8 cellular contexts compared by ENCODE assay signal in the genomic region with DNA sequence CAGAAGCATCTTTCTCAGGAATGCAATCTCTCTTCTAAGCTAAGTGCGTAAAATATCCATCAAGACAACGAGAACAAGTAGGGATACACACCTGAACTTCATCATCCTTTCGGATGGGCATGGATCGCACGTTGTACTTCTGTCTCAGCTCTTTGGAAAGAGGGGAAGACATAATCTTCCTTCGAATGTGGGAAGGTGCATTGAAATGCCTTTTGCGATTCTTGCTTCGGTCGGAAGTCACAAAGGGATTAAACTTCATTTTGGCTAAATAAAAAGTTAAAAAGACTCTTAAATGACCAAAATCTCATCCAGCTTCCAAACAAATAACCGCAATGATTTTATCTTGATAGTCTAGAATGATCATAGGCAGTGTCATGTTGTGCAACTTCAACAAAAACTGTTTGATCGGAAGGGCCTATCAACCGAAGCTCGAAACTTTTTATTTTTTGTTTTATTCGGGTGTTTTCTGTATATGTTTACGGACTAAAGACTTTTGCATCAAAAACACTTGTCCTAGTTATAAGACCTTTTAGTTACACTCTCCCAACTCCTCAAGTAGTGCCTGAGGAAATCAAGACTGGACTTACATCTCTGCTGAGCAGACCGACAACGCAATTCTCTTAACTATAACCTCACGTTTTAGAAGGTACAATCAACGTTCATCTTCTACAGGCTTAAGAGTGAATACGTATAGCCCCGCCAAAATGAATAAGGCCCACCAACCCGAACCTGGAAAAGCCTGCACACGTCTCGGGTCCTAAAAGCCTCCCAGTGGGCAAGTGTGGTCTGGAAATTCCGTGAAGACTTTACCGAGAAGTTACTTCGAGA. TPM values are rescaled to one million over a fixed set of nuclear protein-coding genes. Genes with fewer than 3 reads are reported as not detected.
DNase-seq lines count a peak whose midpoint lies in the region; ATAC-seq, FAIRE-seq and TF ChIP-seq lines count a peak whose summit lies in the region.

No MANE protein-coding gene starts in this region.

- H2AFZ ChIP-seq in K562 (ENCODE audit: low read depth, low read length), result no peak overlapping the region

- no peak for TF ChIP-seq RAD21 in K562 (CRISPR knock-in tag; conservative IDR thresholded peaks at IDR 0.05 in 1 of 2, IDR thresholded peaks at IDR 0.05 in 1 of 2)

- peak overlapping the region; percentile 85 for H3K4me2 ChIP-seq in K562 (ENCODE audit: insufficient read depth, low read length)

- peaks cover 53% of the 10 kb centered on the region for H3K36me3 ChIP-seq in K562 (ENCODE audit: control insufficient read depth, insufficient read depth, low read length)

- H3K9me3 Mint-ChIP-seq in memory B cell, result no peaks in the 10 kb centered on the region

- H3K36me3 Mint-ChIP-seq in memory B cell, result peaks cover 24% of the 10 kb centered on the region

- intact Hi-C loops in K562 (cut with micrococcal nuclease), result loop anchor here (5.0 to 10.0 kb wide), 2 partner anchors 45 to 157 kb away; a partner anchor contains a TSS

- no peaks in the 10 kb centered on the region for H3K9me1 ChIP-seq in K562 (ENCODE audit: control insufficient read depth, insufficient read depth, low read length)

- peak overlapping the region; percentile 52 for H3K27ac ChIP-seq in AG04450 (ENCODE audit: low read depth, low read length)
- peak overlapping the region; percentile 71 for H3K27ac ChIP-seq in K562 (ENCODE audit: extremely low read depth, low read depth, low read length)

- H3K9me3 ChIP-seq in AG04450 (ENCODE audit: control insufficient read depth, insufficient read depth, low read length) (no peaks in the 10 kb centered on the region), K562 (replicated peaks; ENCODE audit: control insufficient read depth, insufficient read depth, low read depth, low read length) (no peaks in the 10 kb centered on the region)

- BruUV-seq in K562 (replicated peaks; lab: Mats Ljungman, UMichigan), result TSS peak; percentile 57

- H3K27ac Mint-ChIP-seq in memory B cell, result peak overlapping the region; percentile 97

- H3K4me3 ChIP-seq in AG04450 (ENCODE audit: low read depth, low read length), result peak overlapping the region; percentile 82
- peak overlapping the region; percentile 53 for H3K4me3 ChIP-seq in K562

- H3K27me3 ChIP-seq in AG04450 (ENCODE audit: control insufficient read depth, insufficient read depth, low read length), result no peaks in the 10 kb centered on the region
- no peaks in the 10 kb centered on the region for H3K27me3 ChIP-seq in K562 (ENCODE audit: control insufficient read depth in 2 of 2, insufficient read depth in 2 of 2, low read length in 2 of 2)

- 0 out of 2 replicates have a peak, but pooled peaks have one; percentile 24 for TF ChIP-seq POLR2A in K562 (conservative IDR thresholded peaks at IDR 0.05)

- ATAC-seq in K562 (no peak), memory B cell (ENCODE audit: low read depth) (no peak), GM21367 (IDR thresholded peaks at IDR 0.05; ENCODE audit: unreplicated experiment) (no peak), GM21381 (IDR thresholded peaks at IDR 0.05; ENCODE audit: unreplicated experiment) (no peak)

- TF ChIP-seq CTCF in AG04450 (IDR thresholded peaks at IDR 0.05; ENCODE audit: low read depth, low read length) (no peak; the same call in 1 of the 2 replicates), K562 (IDR thresholded peaks at IDR 0.05 in 2 of 3, conservative IDR thresholded peaks at IDR 0.05 in 1 of 3; ENCODE audit: insufficient read depth in 2 of 3, low read depth in 1 of 3, low read length in 3 of 3) (no peak)

- CTCF ChIA-PET in AG04450 (lab: Charles Lee), result interaction anchor here (0.6 to 1.0 kb wide), 2 partner anchors 82 to 134 kb away, joined by 3 to 4 read pairs; a partner anchor contains a TSS
- CTCF ChIA-PET in K562 (lab: Yijun Ruan, JAX; ENCODE audit: low intra/inter-chr PET ratio), result interaction anchor here (0.9 to 1.2 kb wide), 2 partner anchors 363 to 364 kb away, joined by 3 to 4 read pairs; no protein-coding TSS in a partner anchor

- under 1% methylated on average over 26 of the region's 27 CpGs for WGBS in K562 (ENCODE audit: insufficient coverage, low coverage, missing lambda C conversion rate)

- in situ Hi-C loops in K562 (cut with MboI), result loop anchor here (25.0 kb wide), 1 partner anchor 1155 kb away; no protein-coding TSS in a partner anchor

- TF ChIP-seq EP300 in K562 (IDR thresholded peaks at IDR 0.05; ENCODE audit: low read length), result no peak

- POLR2A ChIA-PET in AG04450 (lab: Yijun Ruan, JAX), result interaction anchor here (0.7 kb wide), 1 partner anchor 19 kb away, joined by 7 read pairs; no protein-coding TSS in a partner anchor
- POLR2A ChIA-PET in K562 (lab: Yijun Ruan, JAX), result interaction anchor here (0.6 to 1.5 kb wide), 10 partner anchors 22 to 1379 kb away, joined by 3 to 7 read pairs (median 3); no protein-coding TSS in a partner anchor

- peaks cover 30% of the 10 kb centered on the region for H3K4me1 Mint-ChIP-seq in memory B cell

- peaks cover 33% of the 10 kb centered on the region in 2 experiments for H3K4me1 ChIP-seq in K562 (replicated peaks in 1 of 2; ENCODE audit: control insufficient read depth in 2 of 2, insufficient read depth in 2 of 2, low read length in 2 of 2)

- peaks cover 14% of the 10 kb centered on the region; the same call in 1 of the 2 replicates for H4K20me1 ChIP-seq in K562 (replicated peaks; ENCODE audit: control insufficient read depth, insufficient read depth, low read length)

- peaks cover 54% of the 10 kb centered on the region for H3K79me2 ChIP-seq in K562 (ENCODE audit: control insufficient read depth, insufficient read depth, low read length)

- H3K4me3 Mint-ChIP-seq in memory B cell, result peak overlapping the region; percentile 94

- H3K27me3 Mint-ChIP-seq in memory B cell, result no peaks in the 10 kb centered on the region

- no peak for FAIRE-seq in K562 (lab: Jason Lieb, UNC)

- DNase-seq in AG04450 (ENCODE audit: low read depth, low spot score), result no peak
- DNase-seq in HT1080 (ENCODE audit: low read depth), result peak; percentile 30
- DNase-seq in K562 (ENCODE audit: extremely low read depth in 1 of 4, low spot score in 3 of 4), result peak in 3 of 4 experiments; percentile 20 to 23 (median 23)
- no peak for DNase-seq in memory B cell (ENCODE audit: low spot score in 2 of 2)
- DNase-seq in stimulated activated CD8-positive, alpha-beta memory T cell treated with anti-CD3 and anti-CD28 coated beads, Interleukin-4, amount 100 ng/mL, for 48 hours, result no peak
- DNase-seq in RPMI8226, result no peak

- peak overlapping the region; percentile 82 to 94 for H3K9ac ChIP-seq in K562 (ENCODE audit: insufficient read depth in 1 of 2, low read depth in 2 of 2, low read length in 2 of 2)

RNA-seq across cellular contexts. Expression of a gene that starts 0.7 kb away (rescaled TPM):
- polyA plus RNA-seq in AG04450 (2011; rRNA removed) (3,841 and 4,830 TPM in 2 replicates), K562 (2011; rRNA removed) (3,982 and 4,074 TPM in 2 replicates), K562 (2014; fragmentation: Illumina TruSeq; extraction: Trizol) (3,435 and 3,978 TPM in 2 replicates), K562 (2014; fragmentation: Nextera tagmentation; extraction: Ambion mirVana) (1,000 to 10,000 TPM; 1,706 to 1,892 TPM), K562 (2014; rRNA removed) (3,525 and 3,633 TPM in 2 replicates)
- 736 and 892 TPM in 2 replicates for polyA minus RNA-seq in AG04450 (2011; rRNA and poly(A)+ RNA removed)
- total RNA-seq in HT1080 (2014; rRNA removed; shearing (Covaris generic)), result 2,438 and 3,072 TPM in 2 replicates
- polyA plus RNA-seq in HT1080 (2015; cell fraction: cytosol; rRNA removed), result 5,498 and 5,511 TPM in 2 replicates
- 1,699 and 1,898 TPM in 2 replicates for polyA plus RNA-seq in HT1080 (2015; cell fraction: nucleus; rRNA removed)
- 244 and 334 TPM in 2 replicates for total RNA-seq in K562 (2011; cell fraction: chromatin; rRNA removed; ENCODE audit: low replicate concordance)
- total RNA-seq in K562 (2011; cell fraction: nucleolus; rRNA removed), result 298 and 337 TPM in 2 replicates
- 567 and 1,126 TPM in 2 replicates for total RNA-seq in K562 (2011; cell fraction: nucleoplasm; rRNA removed)
- total RNA-seq in K562 (2014; rRNA removed) (1,785 and 2,781 TPM in 2 replicates), K562 (2014; rRNA removed; fragmentation: Illumina TruSeq; extraction: Trizol) (3,633 and 3,959 TPM in 2 replicates), K562 (2015; rRNA removed; fragmentation: Illumina TruSeq; extraction: Trizol) (2,809 and 2,904 TPM in 2 replicates), K562 (2021) (1,474 and 1,702 TPM in 2 replicates)
- polyA plus RNA-seq in K562 (2011; cell fraction: cytosol; rRNA removed), result 925 and 2,470 TPM in 2 replicates
- polyA plus RNA-seq in K562 (2011; cell fraction: nucleus; rRNA removed), result 415 and 1,025 TPM in 2 replicates
- 3,098 and 3,525 TPM in 2 replicates for polyA plus RNA-seq in K562 (2012)
- polyA minus RNA-seq in K562 (2011; rRNA and poly(A)+ RNA removed), result 2,832 and 3,117 TPM in 2 replicates
- 387 and 436 TPM in 2 replicates for polyA minus RNA-seq in K562 (2011; cell fraction: cytosol; rRNA and poly(A)+ RNA removed)
- polyA minus RNA-seq in K562 (2011; cell fraction: nucleus; rRNA and poly(A)+ RNA removed), result 92.8 and 251 TPM in 2 replicates

RNA-seq across cellular contexts. Expression of a gene that starts 15.4 kb away (rescaled TPM):
- not detected in 2 replicates for polyA plus RNA-seq in AG04450 (2011; rRNA removed)
- polyA minus RNA-seq in AG04450 (2011; rRNA and poly(A)+ RNA removed), result not detected in 2 replicates
- total RNA-seq in HT1080 (2014; rRNA removed; shearing (Covaris generic)), result not detected in 2 replicates
- polyA plus RNA-seq in HT1080 (2015; cell fraction: cytosol; rRNA removed), result not detected in 2 replicates
- polyA plus RNA-seq in HT1080 (2015; cell fraction: nucleus; rRNA removed), result not detected in 2 replicates
- total RNA-seq in K562 (2011; cell fraction: chromatin; rRNA removed; ENCODE audit: low replicate concordance), result not detected in 2 replicates
- not detected in 2 replicates for total RNA-seq in K562 (2011; cell fraction: nucleolus; rRNA removed)
- not detected in 2 replicates for total RNA-seq in K562 (2011; cell fraction: nucleoplasm; rRNA removed)
- 0.08 TPM in 1 of 2 replicates, not detected in the other for total RNA-seq in K562 (2014; rRNA removed)
- total RNA-seq in K562 (2014; rRNA removed; fragmentation: Illumina TruSeq; extraction: Trizol), result 0.06 TPM in 1 of 2 replicates, not detected in the other
- total RNA-seq in K562 (2015; rRNA removed; fragmentation: Illumina TruSeq; extraction: Trizol), result not detected in 2 replicates
- total RNA-seq in K562 (2021), result not detected in 2 replicates
- not detected in 2 replicates for polyA plus RNA-seq in K562 (2011; rRNA removed)
- not detected in 2 replicates for polyA plus RNA-seq in K562 (2011; cell fraction: cytosol; rRNA removed)
- not detected in 2 replicates for polyA plus RNA-seq in K562 (2011; cell fraction: nucleus; rRNA removed)
- 0.03 and 0.04 TPM in 2 replicates for polyA plus RNA-seq in K562 (2012)
- polyA plus RNA-seq in K562 (2014; fragmentation: Illumina TruSeq; extraction: Trizol), result not detected in 2 replicates
- not detected for polyA plus RNA-seq in K562 (2014; fragmentation: Nextera tagmentation; extraction: Ambion mirVana)
- polyA plus RNA-seq in K562 (2014; rRNA removed), result not detected in 2 replicates
- not detected in 2 replicates for polyA minus RNA-seq in K562 (2011; rRNA and poly(A)+ RNA removed)
- not detected in 2 replicates for polyA minus RNA-seq in K562 (2011; cell fraction: cytosol; rRNA and poly(A)+ RNA removed)
- not detected in 2 replicates for polyA minus RNA-seq in K562 (2011; cell fraction: nucleus; rRNA and poly(A)+ RNA removed)

RNA-seq across cellular contexts. Expression of a gene that starts 42.6 kb away (rescaled TPM):
- not detected in 2 replicates for polyA plus RNA-seq in AG04450 (2011; rRNA removed)
- polyA minus RNA-seq in AG04450 (2011; rRNA and poly(A)+ RNA removed), result not detected in 2 replicates
- not detected in 2 replicates for total RNA-seq in HT1080 (2014; rRNA removed; shearing (Covaris generic))
- not detected in 2 replicates for polyA plus RNA-seq in HT1080 (2015; cell fraction: cytosol; rRNA removed)
- not detected in 2 replicates for polyA plus RNA-seq in HT1080 (2015; cell fraction: nucleus; rRNA removed)
- total RNA-seq in K562 (2011; cell fraction: chromatin; rRNA removed; ENCODE audit: low replicate concordance), result not detected in 2 replicates
- not detected in 2 replicates for total RNA-seq in K562 (2011; cell fraction: nucleolus; rRNA removed)
- total RNA-seq in K562 (2011; cell fraction: nucleoplasm; rRNA removed), result not detected in 2 replicates
- not detected in 2 replicates for total RNA-seq in K562 (2014; rRNA removed)
- not detected in 2 replicates for total RNA-seq in K562 (2014; rRNA removed; fragmentation: Illumina TruSeq; extraction: Trizol)
- total RNA-seq in K562 (2015; rRNA removed; fragmentation: Illumina TruSeq; extraction: Trizol), result not detected in 2 replicates
- not detected in 2 replicates for total RNA-seq in K562 (2021)
- polyA plus RNA-seq in K562 (2011; rRNA removed), result not detected in 2 replicates
- polyA plus RNA-seq in K562 (2011; cell fraction: cytosol; rRNA removed), result not detected in 2 replicates
- not detected in 2 replicates for polyA plus RNA-seq in K562 (2011; cell fraction: nucleus; rRNA removed)
- polyA plus RNA-seq in K562 (2012), result not detected in 2 replicates
- not detected in 2 replicates for polyA plus RNA-seq in K562 (2014; fragmentation: Illumina TruSeq; extraction: Trizol)
- not detected for polyA plus RNA-seq in K562 (2014; fragmentation: Nextera tagmentation; extraction: Ambion mirVana)
- polyA plus RNA-seq in K562 (2014; rRNA removed), result not detected in 2 replicates
- not detected in 2 replicates for polyA minus RNA-seq in K562 (2011; rRNA and poly(A)+ RNA removed)
- polyA minus RNA-seq in K562 (2011; cell fraction: cytosol; rRNA and poly(A)+ RNA removed), result not detected in 2 replicates
- polyA minus RNA-seq in K562 (2011; cell fraction: nucleus; rRNA and poly(A)+ RNA removed), result not detected in 2 replicates

RNA-seq across cellular contexts. Expression of a gene that starts 53.4 kb away (rescaled TPM):
- polyA plus RNA-seq in AG04450 (2011; rRNA removed) (65.6 and 74.7 TPM in 2 replicates), K562 (2011; rRNA removed) (29.1 and 30.5 TPM in 2 replicates), K562 (2014; fragmentation: Illumina TruSeq; extraction: Trizol) (26.9 and 28.6 TPM in 2 replicates), K562 (2014; fragmentation: Nextera tagmentation; extraction: Ambion mirVana) (1 to 10 TPM in 1 of 2 experiments, under 1 TPM in 1; 0.86 to 2.0 TPM), K562 (2014; rRNA removed) (29.2 and 38.7 TPM in 2 replicates)
- polyA minus RNA-seq in AG04450 (2011; rRNA and poly(A)+ RNA removed), result 50.1 and 52.8 TPM in 2 replicates
- 21.9 and 35.4 TPM in 2 replicates for total RNA-seq in HT1080 (2014; rRNA removed; shearing (Covaris generic))
- 34.8 and 36.0 TPM in 2 replicates for polyA plus RNA-seq in HT1080 (2015; cell fraction: cytosol; rRNA removed)
- polyA plus RNA-seq in HT1080 (2015; cell fraction: nucleus; rRNA removed), result 52.1 and 62.1 TPM in 2 replicates
- total RNA-seq in K562 (2011; cell fraction: chromatin; rRNA removed; ENCODE audit: low replicate concordance), result 67.3 and 150 TPM in 2 replicates
- total RNA-seq in K562 (2011; cell fraction: nucleolus; rRNA removed), result 50.3 and 51.5 TPM in 2 replicates
- total RNA-seq in K562 (2011; cell fraction: nucleoplasm; rRNA removed), result 71.7 and 72.9 TPM in 2 replicates
- total RNA-seq in K562 (2014; rRNA removed) (17.3 and 19.0 TPM in 2 replicates), K562 (2014; rRNA removed; fragmentation: Illumina TruSeq; extraction: Trizol) (21.1 and 25.3 TPM in 2 replicates), K562 (2015; rRNA removed; fragmentation: Illumina TruSeq; extraction: Trizol) (22.7 and 23.7 TPM in 2 replicates), K562 (2021) (23.5 and 26.6 TPM in 2 replicates)
- 29.5 and 36.3 TPM in 2 replicates for polyA plus RNA-seq in K562 (2011; cell fraction: cytosol; rRNA removed)
- polyA plus RNA-seq in K562 (2011; cell fraction: nucleus; rRNA removed), result 70.1 and 75.1 TPM in 2 replicates
- 19.6 and 20.6 TPM in 2 replicates for polyA plus RNA-seq in K562 (2012)
- 29.0 and 31.7 TPM in 2 replicates for polyA minus RNA-seq in K562 (2011; rRNA and poly(A)+ RNA removed)
- 10.7 and 14.2 TPM in 2 replicates for polyA minus RNA-seq in K562 (2011; cell fraction: cytosol; rRNA and poly(A)+ RNA removed)
- 28.3 and 50.1 TPM in 2 replicates for polyA minus RNA-seq in K562 (2011; cell fraction: nucleus; rRNA and poly(A)+ RNA removed)

Comparison
In these comparisons a context has a peak if more than half of its experiments do, and no peak if none do; other contexts are left out.
1. DNase-seq: peak in HT1080 (single experiment) and K562 (3 of 4); none in AG04450 (single experiment), memory B cell (0 of 2), stimulated activated CD8-positive, alpha-beta memory T cell treated with anti-CD3 and anti-CD28 coated beads, Interleukin-4, amount 100 ng/mL, for 48 hours (single experiment) and RPMI8226 (single experiment).